In genomic region chr4:25842229-25842840, GRCh38 we compare ENCODE assay signal across 8 cellular contexts. TPM values are rescaled to one million over a fixed set of nuclear protein-coding genes. Genes with fewer than 3 reads are reported as not detected.
DNase-seq lines count a peak whose midpoint lies in the region; ATAC-seq and TF ChIP-seq lines count a peak whose summit lies in the region.

No MANE protein-coding gene starts in this region.

- H3K4me3 ChIP-seq in SU-DHL-6 (ENCODE audit: insufficient read depth, low read length, poor library complexity, severe bottlenecking) (no peak overlapping the region), right cardiac atrium (ENCODE audit: low read length) (no peak overlapping the region)

- H3F3A ChIP-seq in SU-DHL-6 (ENCODE audit: insufficient read depth): peaks cover 33% of the 10 kb centered on the region

- H3K9me2 ChIP-seq in SU-DHL-6 (replicated peaks; ENCODE audit: insufficient read depth, low read length): no peaks in the 10 kb centered on the region

- H3K36me3 ChIP-seq in SU-DHL-6 (ENCODE audit: low read length): peaks cover 73% of the 10 kb centered on the region

- no peak overlapping the region for H3K4me2 ChIP-seq in SU-DHL-6 (ENCODE audit: low read depth, low read length, poor library complexity, severe bottlenecking)

- no peaks in the 10 kb centered on the region for H3K27me3 ChIP-seq in SU-DHL-6 (ENCODE audit: low read length)
- no peaks in the 10 kb centered on the region for H3K27me3 ChIP-seq in right cardiac atrium (ENCODE audit: control insufficient read depth, insufficient read depth)

- peaks cover 79% of the 10 kb centered on the region for H4K20me1 ChIP-seq in SU-DHL-6 (ENCODE audit: low read depth, low read length)

- H3K9me3 ChIP-seq in SU-DHL-6 (ENCODE audit: insufficient read depth, low read length): no peaks in the 10 kb centered on the region
- no peaks in the 10 kb centered on the region for H3K9me3 ChIP-seq in right cardiac atrium (ENCODE audit: control insufficient read depth, low read length)

- H3K27ac ChIP-seq in SU-DHL-6 (ENCODE audit: low read depth, low read length) (peak overlapping the region; percentile 27), right cardiac atrium (ENCODE audit: low read length) (no peak overlapping the region)

- H3K9ac ChIP-seq in SU-DHL-6 (ENCODE audit: low read length): no peak overlapping the region

- no peak overlapping the region for H2AFZ ChIP-seq in SU-DHL-6 (ENCODE audit: low read depth, low read length, severe bottlenecking)

- peak; percentile 61 for ATAC-seq in GM18517 (IDR thresholded peaks at IDR 0.05; ENCODE audit: unreplicated experiment)
- ATAC-seq in HG02642 (IDR thresholded peaks at IDR 0.05; ENCODE audit: poor library complexity, unreplicated experiment): peak; percentile 56
- ATAC-seq in right cardiac atrium: no peak

- peak; percentile 32 for TF ChIP-seq CTCF in SU-DHL-6 (IDR thresholded peaks at IDR 0.05; ENCODE audit: insufficient read depth, low read length, poor library complexity, severe bottlenecking)

- WGBS in right cardiac atrium: 73% methylated on average over 5 of the region's 5 CpGs

- no peaks in the 10 kb centered on the region for H3K4me1 ChIP-seq in right cardiac atrium (ENCODE audit: control insufficient read depth, insufficient read depth, low read length)

- peak; percentile 64 for DNase-seq in iPS-NIHi7 (ENCODE audit: extremely low spot score)
- DNase-seq in NCI-H2171 treated with DMSO at 0.1 percent for 48 hours (lab: John Stamatoyannopoulos, UW): no peak
- no peak for DNase-seq in right cardiac atrium
- DNase-seq in NCI-H748 treated with DMSO at 0.1 percent for 48 hours (lab: John Stamatoyannopoulos, UW): no peak
- no peak for DNase-seq in NCI-H2081 (lab: John Stamatoyannopoulos, UW)

- H3K79me2 ChIP-seq in SU-DHL-6 (ENCODE audit: insufficient read depth, low read length): peaks cover 100% of the 10 kb centered on the region

- intact Hi-C loops in right cardiac atrium (cut with DNase I): no loop called here

RNA-seq across cellular contexts. Expression of gene SEL1L3, which starts 20.5 kb away (rescaled TPM):
- total RNA-seq in right cardiac atrium: 1 to 10 TPM; 2.6 to 3.1 (median 2.8) TPM
- polyA plus RNA-seq in right cardiac atrium: 1.7 TPM

Comparison
In these comparisons a context has a peak if more than half of its experiments do, and no peak if none do; other contexts are left out.
1. ATAC-seq: peak in GM18517 (single experiment) and HG02642 (single experiment); none in right cardiac atrium (0 of 2).